ENCODE assay signal across 8 cellular contexts in genomic region chr22:38272373-38273134, GRCh38. TPM values are rescaled to one million over a fixed set of nuclear protein-coding genes. Genes with fewer than 3 reads are reported as not detected.
DNase-seq lines count a peak whose midpoint lies in the region; ATAC-seq and TF ChIP-seq lines count a peak whose summit lies in the region.

Gene TMEM184B (minus strand): TSS chr22:38273010. CDS start chr22:38247961, 25,049 bp downstream.

- peak; percentile 51 for ATAC-seq in GM21367 (IDR thresholded peaks at IDR 0.05; ENCODE audit: unreplicated experiment)

- TF ChIP-seq POLR2A in vagina (IDR thresholded peaks at IDR 0.05), result peak in 1 of 2 donors; percentile 97

- under 1% methylated on average over 42 of the region's 97 CpGs for WGBS in hepatocyte (ENCODE audit: low lambda C conversion rate, missing lambda C conversion rate)

- H3K27me3 ChIP-seq in hepatocyte (no peaks in the 10 kb centered on the region), vagina (no peaks in the 10 kb centered on the region)

- peak within 1 kb of the TSS; percentile 92 for H2AFZ ChIP-seq in hepatocyte

- H3K4me1 ChIP-seq in hepatocyte (ENCODE audit: insufficient read depth) (peaks cover 31% of the 10 kb centered on the region), vagina (peaks cover 56% of the 10 kb centered on the region)

- peaks cover 59% of the 10 kb centered on the region for H3K79me2 ChIP-seq in hepatocyte

- in situ Hi-C loops in astrocyte of the cerebellum (cut with HindIII; ENCODE audit: low sequenced_read_pairs), result no loop called here

- H3K9me2 ChIP-seq in hepatocyte (replicated peaks; ENCODE audit: insufficient read depth), result no peaks in the 10 kb centered on the region

- DNase-seq in COLO668 (lab: John Stamatoyannopoulos, UW; ENCODE audit: unreplicated experiment) (peak; percentile 86), LoVo (ENCODE audit: low spot score) (peak; percentile 81), T-helper 9 cell (peak; percentile 77), astrocyte of the cerebellum (ENCODE audit: low read depth) (no peak), hepatocyte (ENCODE audit: low spot score) (peak; percentile 93), retina (peak; percentile 79), vagina (ENCODE audit: extremely low spot score in 2 of 2) (no peak)

- H3K36me3 ChIP-seq in hepatocyte (replicated peaks; ENCODE audit: insufficient read depth, low read depth) (no peaks in the 10 kb centered on the region), vagina (no peaks in the 10 kb centered on the region)

- H3K4me3 ChIP-seq in astrocyte of the cerebellum (ENCODE audit: low read depth, low read length), result peak within 1 kb of the TSS; percentile 82
- peak within 1 kb of the TSS; percentile 91 for H3K4me3 ChIP-seq in hepatocyte
- peak within 1 kb of the TSS; percentile 75 to 100 for H3K4me3 ChIP-seq in vagina

- H3K9me3 ChIP-seq in hepatocyte (ENCODE audit: low read depth) (no peaks in the 10 kb centered on the region), vagina (no peaks in the 10 kb centered on the region)

- H4K20me1 ChIP-seq in hepatocyte (ENCODE audit: insufficient read depth, poor library complexity, severe bottlenecking), result peaks cover 43% of the 10 kb centered on the region

- intact Hi-C loops in vagina (cut with DNase I), result loop anchor here (5.0 kb wide), 1 partner anchor 45 kb away; the partner anchor contains the start of gene CSNK1E

- peak within 1 kb of the TSS; percentile 95 for H3K4me2 ChIP-seq in hepatocyte

- TF ChIP-seq CTCF in astrocyte of the cerebellum (IDR thresholded peaks at IDR 0.05; ENCODE audit: low read depth, low read length, missing control alignments) (no peak), hepatocyte (IDR thresholded peaks at IDR 0.05; ENCODE audit: poor library complexity) (no peak), vagina (IDR thresholded peaks at IDR 0.05) (no peak)

- H3K27ac ChIP-seq in hepatocyte (peak within 1 kb of the TSS; percentile 93), vagina (peak within 1 kb of the TSS; percentile 99)

RNA-seq across cellular contexts. Expression of gene TMEM184B, which starts in this region (rescaled TPM):
- total RNA-seq in hepatocyte, result 32.1 and 58.2 TPM in 2 replicates
- 90.0 and 102 TPM in 2 replicates for polyA plus RNA-seq in hepatocyte
- total RNA-seq in vagina, result 50.8 TPM

Comparison
In these comparisons a context has a peak if more than half of its experiments do, and no peak if none do; other contexts are left out.
1. DNase-seq: peak in COLO668 (single experiment), LoVo (single experiment), T-helper 9 cell (single experiment), hepatocyte (single experiment) and retina (single experiment); none in astrocyte of the cerebellum (single experiment) and vagina (0 of 2).
2. Peak in every context shown above with its lines, with median percentiles within 50 percentile points of each other: H3K4me3 ChIP-seq.